In genomic region chr6:41527721-41528408, GRCh38 we compare ENCODE assay signal across 12 cellular contexts. TPM values are rescaled to one million over a fixed set of nuclear protein-coding genes. Genes with fewer than 3 reads are reported as not detected.
A peak's percentile ranks its signal among the peaks of the same experiment; 100 is the strongest.
DNase-seq lines count a peak whose midpoint lies in the region; ATAC-seq and TF ChIP-seq lines count a peak whose summit lies in the region.
"Had no signal": no experiment of that assay in that cellular context is flagged by ENCODE, and none has a peak within 500 bp of the region (broad histone marks: within the 10 kb centered on the region; RNA-seq: fewer than 3 reads in every experiment).

No MANE protein-coding gene starts in this region.

- H3K4me3 ChIP-seq in right atrium auricular region (no peak overlapping the region), astrocyte of the spinal cord (ENCODE audit: low read depth, low read length) (no peak overlapping the region), lower lobe of right lung (no peak overlapping the region)
- H3K4me3 ChIP-seq: cardiac muscle cell had no signal

- H3K36me3 Mint-ChIP-seq in osteocyte (ENCODE audit: unreplicated experiment) = no peaks in the 10 kb centered on the region

- H3K36me3 ChIP-seq in right atrium auricular region = no peaks in the 10 kb centered on the region
- no peaks in the 10 kb centered on the region for H3K36me3 ChIP-seq in lower lobe of right lung
- H3K36me3 ChIP-seq: cardiac muscle cell, neutrophil had no signal

- no peaks in the 10 kb centered on the region for H3K27me3 ChIP-seq in right atrium auricular region
- H3K27me3 ChIP-seq in lower lobe of right lung (ENCODE audit: low read depth) = peaks cover 21% of the 10 kb centered on the region

- H3K27me3 Mint-ChIP-seq in osteocyte (ENCODE audit: unreplicated experiment) = peaks cover 24% of the 10 kb centered on the region

- H3K9me3 Mint-ChIP-seq in osteocyte (ENCODE audit: unreplicated experiment) = no peaks in the 10 kb centered on the region

- H3K27ac Mint-ChIP-seq in osteocyte (ENCODE audit: unreplicated experiment) = no peak overlapping the region

- DNase-seq in left ventricle myocardium superior = no peak
- no peak for DNase-seq in right atrium auricular region (ENCODE audit: low spot score)
- peak; percentile 37 for DNase-seq in astrocyte of the spinal cord (ENCODE audit: low read depth, low spot score)
- no peak for DNase-seq in lower lobe of right lung
- DNase-seq in HPDE6-E6E7 (ENCODE audit: extremely low spot score) = no peak
- no peak for DNase-seq in activated CD4-positive, CD25-positive, alpha-beta regulatory T cell treated with anti-CD3 and anti-CD28 coated beads, Interleukin-2, amount 50 U/mL, for 72 hours
- no peak for DNase-seq in DMS53 treated with DMSO at 0.1 percent for 48 hours (lab: John Stamatoyannopoulos, UW; ENCODE audit: unreplicated experiment)
- DNase-seq in osteocyte (ENCODE audit: extremely low spot score, unreplicated experiment) = no peak
- DNase-seq: hippocampal formation, NCI-H1105 had no signal

- in situ Hi-C loops in astrocyte of the spinal cord (cut with HindIII; ENCODE audit: low sequenced_read_pairs) = no loop called here

- intact Hi-C loops in left ventricle myocardium superior (cut with micrococcal nuclease) = no loop called here
- intact Hi-C loops in lower lobe of right lung (cut with DNase I) = no loop called here

- peaks cover 38% of the 10 kb centered on the region for H3K4me1 Mint-ChIP-seq in osteocyte (ENCODE audit: unreplicated experiment)

- TF ChIP-seq CTCF in right atrium auricular region (IDR thresholded peaks at IDR 0.05) (no peak), astrocyte of the spinal cord (IDR thresholded peaks at IDR 0.05; ENCODE audit: low read depth, low read length) (no peak), lower lobe of right lung (IDR thresholded peaks at IDR 0.05) (no peak), osteocyte (IDR thresholded peaks at IDR 0.05) (no peak)

- H3K27ac ChIP-seq in right atrium auricular region (no peak overlapping the region), lower lobe of right lung (no peak overlapping the region)
- H3K27ac ChIP-seq: cardiac muscle cell, neutrophil had no signal

- H3K4me3 Mint-ChIP-seq in osteocyte (ENCODE audit: unreplicated experiment) = no peak overlapping the region

- no peaks in the 10 kb centered on the region for H3K9me3 ChIP-seq in right atrium auricular region
- H3K9me3 ChIP-seq in lower lobe of right lung = no peaks in the 10 kb centered on the region
- H3K9me3 ChIP-seq: neutrophil had no signal

- peak; percentile 27 for ATAC-seq in left ventricle myocardium superior
- ATAC-seq in lower lobe of right lung = peak; percentile 46 to 48

- H3K4me1 ChIP-seq in right atrium auricular region = peaks cover 0 to 11% of the 10 kb centered on the region in 2 donors
- peaks cover 23% of the 10 kb centered on the region for H3K4me1 ChIP-seq in lower lobe of right lung

RNA-seq across cellular contexts. Expression of gene FOXP4, which starts 18.3 kb away (rescaled TPM):
- total RNA-seq in left ventricle myocardium superior (16.8 TPM), right atrium auricular region (10 to 100 TPM in 1 of 2 donors, 1 to 10 TPM in 1; 9.3 to 20.2 TPM), lower lobe of right lung (30.0 TPM), osteocyte (24.7 and 26.9 TPM in 2 replicates)
